Comparison of ENCODE assay signal across 13 cellular contexts in genomic region chr1:180931529-180931928, GRCh38. TPM values are rescaled to one million over a fixed set of nuclear protein-coding genes. Genes with fewer than 3 reads are reported as not detected.
DNase-seq lines count a peak whose midpoint lies in the region; ATAC-seq lines count a peak whose summit lies in the region.
"Had no signal": no experiment of that assay in that cellular context is flagged by ENCODE, and none has a peak within 500 bp of the region (broad histone marks: within the 10 kb centered on the region; RNA-seq: fewer than 3 reads in every experiment).

No MANE protein-coding gene starts in this region.

- no peak for DNase-seq in SJCRH30
- DNase-seq: BE2C; Caco-2; CD8-positive, alpha-beta memory T cell; DMS53 had no signal

- H3K27ac ChIP-seq in KOPT-K1 (ENCODE audit: low read depth, low read length, poor library complexity, severe bottlenecking): peak overlapping the region; percentile 36
- H3K27ac ChIP-seq in SJCRH30: peak overlapping the region; percentile 50; the same call in 1 of the 2 replicates
- peak overlapping the region; percentile 47 for H3K27ac ChIP-seq in cingulate gyrus (ENCODE audit: low read depth, low read length)
- H3K27ac ChIP-seq in subcutaneous abdominal adipose tissue (ENCODE audit: low read depth, low read length): peak overlapping the region; percentile 23
- H3K27ac ChIP-seq: A549 had no signal

- H3K4me1 ChIP-seq in SJCRH30: peaks cover 46% of the 10 kb centered on the region
- H3K4me1 ChIP-seq in subcutaneous abdominal adipose tissue (ENCODE audit: control insufficient read depth in 5 of 5, insufficient read depth in 5 of 5, low read length in 5 of 5): peaks cover 5 to 33% (median 30%) of the 10 kb centered on the region in 5 donors
- H3K4me1 ChIP-seq: A549, Caco-2, HAP-1 had no signal

- ATAC-seq in GM18867 (IDR thresholded peaks at IDR 0.05; ENCODE audit: unreplicated experiment) (no peak), GM19035 (IDR thresholded peaks at IDR 0.05; ENCODE audit: unreplicated experiment) (no peak), HG02938 (IDR thresholded peaks at IDR 0.05; ENCODE audit: unreplicated experiment) (no peak)
- ATAC-seq: A549 had no signal

- no peaks in the 10 kb centered on the region for H3K36me3 ChIP-seq in KOPT-K1 (ENCODE audit: insufficient read depth, low read length)
- H3K36me3 ChIP-seq in SJCRH30: peaks cover 44% of the 10 kb centered on the region
- peaks cover 0 to 38% (median 25%) of the 10 kb centered on the region in 5 donors for H3K36me3 ChIP-seq in subcutaneous abdominal adipose tissue (ENCODE audit: control insufficient read depth in 5 of 5, insufficient read depth in 5 of 5, low read length in 5 of 5)
- H3K36me3 ChIP-seq: HAP-1 had no signal

- H3K9me3 ChIP-seq in KOPT-K1 (ENCODE audit: insufficient read depth, low read length, poor library complexity, severe bottlenecking) (no peaks in the 10 kb centered on the region), SJCRH30 (replicated peaks) (no peaks in the 10 kb centered on the region), subcutaneous abdominal adipose tissue (ENCODE audit: control insufficient read depth in 5 of 5, low read length in 5 of 5) (no peaks in the 10 kb centered on the region)
- H3K9me3 ChIP-seq: A549, BE2C, Caco-2, HAP-1 had no signal

- no peak overlapping the region for H3K9ac ChIP-seq in subcutaneous abdominal adipose tissue (ENCODE audit: low read length in 5 of 5)

- H3K27me3 ChIP-seq in SJCRH30 (no peaks in the 10 kb centered on the region), subcutaneous abdominal adipose tissue (ENCODE audit: control insufficient read depth in 5 of 5, insufficient read depth in 4 of 5, low read length in 5 of 5) (no peaks in the 10 kb centered on the region)
- H3K27me3 ChIP-seq: BE2C had no signal

- H3K4me3 ChIP-seq in SJCRH30 (no peak overlapping the region), subcutaneous abdominal adipose tissue (ENCODE audit: low read depth in 1 of 5, low read length in 5 of 5) (no peak overlapping the region)
- H3K4me3 ChIP-seq: A549, HAP-1 had no signal

RNA-seq across cellular contexts. Expression of gene KIAA1614, which starts 18.8 kb away (rescaled TPM):
- 59.9 and 63.1 TPM in 2 replicates for total RNA-seq in SJCRH30 (2014; rRNA removed; shearing (Covaris generic))
